In the genomic region with DNA sequence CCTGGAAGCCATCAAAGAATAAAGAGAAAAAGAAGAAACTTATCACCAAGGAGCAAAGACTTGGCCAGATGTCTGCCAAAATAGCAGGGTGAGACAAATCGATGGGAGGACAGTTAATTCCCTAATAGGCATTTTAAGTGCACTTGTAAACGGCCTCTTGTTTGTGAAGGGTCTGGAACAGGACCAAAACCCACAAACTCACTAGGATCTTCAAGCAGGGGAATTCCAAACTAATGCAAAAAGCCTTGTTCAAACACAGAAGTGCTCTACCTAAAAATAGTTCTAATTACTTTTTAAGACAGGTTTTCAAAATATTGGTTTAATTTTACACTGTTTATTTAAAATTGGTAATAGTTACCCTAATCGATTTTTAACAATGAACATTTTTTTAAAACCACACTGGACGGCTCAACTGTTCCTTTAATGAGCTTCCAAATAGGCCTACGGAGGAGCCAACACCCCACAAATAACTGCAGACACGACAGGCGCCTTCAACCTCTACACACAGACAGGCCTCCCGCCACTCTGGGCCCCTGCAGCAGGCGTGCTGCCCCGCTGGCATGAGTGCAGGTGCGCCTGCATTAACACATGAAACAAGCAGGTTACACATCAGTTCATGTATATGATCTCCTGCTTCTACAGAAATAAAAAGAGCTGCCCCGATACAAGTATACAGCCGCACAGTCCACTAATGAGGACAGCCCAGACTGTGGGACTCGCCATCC, we compare ENCODE assay signal across 1 cellular context.
TF ChIP-seq lines count a peak whose summit lies in the region.

No MANE protein-coding gene starts in this region.

TF ChIP-seq in HepG2, 621 proteins besides CTCF, POLR2A, EP300 and RAD21:
- TF ChIP-seq, protein P1, sequence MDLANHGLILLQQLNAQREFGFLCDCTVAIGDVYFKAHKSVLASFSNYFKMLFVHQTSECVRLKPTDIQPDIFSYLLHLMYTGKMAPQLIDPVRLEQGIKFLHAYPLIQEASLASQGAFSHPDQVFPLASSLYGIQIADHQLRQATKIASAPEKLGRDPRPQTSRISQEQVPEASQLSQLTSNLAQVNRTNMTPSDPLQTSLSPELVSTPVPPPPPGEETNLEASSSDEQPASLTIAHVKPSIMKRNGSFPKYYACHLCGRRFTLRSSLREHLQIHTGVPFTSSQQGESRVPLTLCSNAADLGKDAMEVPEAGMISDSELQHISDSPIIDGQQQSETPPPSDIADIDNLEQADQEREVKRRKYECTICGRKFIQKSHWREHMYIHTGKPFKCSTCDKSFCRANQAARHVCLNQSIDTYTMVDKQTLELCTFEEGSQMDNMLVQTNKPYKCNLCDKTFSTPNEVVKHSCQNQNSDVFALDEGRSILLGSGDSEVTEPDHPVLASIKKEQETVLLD (CRISPR knock-in tag; IDR thresholded peaks at IDR 0.05; ENCODE audit: low read depth) = no peak
